1 cellular context compared by ENCODE assay signal in genomic region chr2:45743531-45744391, GRCh38.
TF ChIP-seq lines count a peak whose summit lies in the region.

No MANE protein-coding gene starts in this region.

TF ChIP-seq in GM23338, 12 proteins besides CTCF, POLR2A, EP300 and RAD21 (continued from another document):
- TF ChIP-seq REST (IDR thresholded peaks at IDR 0.05; ENCODE audit: unreplicated experiment) (no peak), STAT1 (IDR thresholded peaks at IDR 0.05; ENCODE audit: unreplicated experiment) (no peak), EZH2phosphoT487 (IDR thresholded peaks at IDR 0.05; ENCODE audit: unreplicated experiment) (no peak), JUNB (IDR thresholded peaks at IDR 0.05; ENCODE audit: unreplicated experiment) (no peak), ZNF331 (CRISPR knock-in tag; IDR thresholded peaks at IDR 0.05; ENCODE audit: low read depth) (no peak), CREB1 (CRISPR knock-in tag; IDR thresholded peaks at IDR 0.05; ENCODE audit: low read depth) (no peak)
- TF ChIP-seq, protein P1, sequence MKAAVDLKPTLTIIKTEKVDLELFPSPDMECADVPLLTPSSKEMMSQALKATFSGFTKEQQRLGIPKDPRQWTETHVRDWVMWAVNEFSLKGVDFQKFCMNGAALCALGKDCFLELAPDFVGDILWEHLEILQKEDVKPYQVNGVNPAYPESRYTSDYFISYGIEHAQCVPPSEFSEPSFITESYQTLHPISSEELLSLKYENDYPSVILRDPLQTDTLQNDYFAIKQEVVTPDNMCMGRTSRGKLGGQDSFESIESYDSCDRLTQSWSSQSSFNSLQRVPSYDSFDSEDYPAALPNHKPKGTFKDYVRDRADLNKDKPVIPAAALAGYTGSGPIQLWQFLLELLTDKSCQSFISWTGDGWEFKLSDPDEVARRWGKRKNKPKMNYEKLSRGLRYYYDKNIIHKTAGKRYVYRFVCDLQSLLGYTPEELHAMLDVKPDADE (IDR thresholded peaks at IDR 0.05), result no peak
